Comparison of ENCODE assay signal across 10 cellular contexts in the genomic region with DNA sequence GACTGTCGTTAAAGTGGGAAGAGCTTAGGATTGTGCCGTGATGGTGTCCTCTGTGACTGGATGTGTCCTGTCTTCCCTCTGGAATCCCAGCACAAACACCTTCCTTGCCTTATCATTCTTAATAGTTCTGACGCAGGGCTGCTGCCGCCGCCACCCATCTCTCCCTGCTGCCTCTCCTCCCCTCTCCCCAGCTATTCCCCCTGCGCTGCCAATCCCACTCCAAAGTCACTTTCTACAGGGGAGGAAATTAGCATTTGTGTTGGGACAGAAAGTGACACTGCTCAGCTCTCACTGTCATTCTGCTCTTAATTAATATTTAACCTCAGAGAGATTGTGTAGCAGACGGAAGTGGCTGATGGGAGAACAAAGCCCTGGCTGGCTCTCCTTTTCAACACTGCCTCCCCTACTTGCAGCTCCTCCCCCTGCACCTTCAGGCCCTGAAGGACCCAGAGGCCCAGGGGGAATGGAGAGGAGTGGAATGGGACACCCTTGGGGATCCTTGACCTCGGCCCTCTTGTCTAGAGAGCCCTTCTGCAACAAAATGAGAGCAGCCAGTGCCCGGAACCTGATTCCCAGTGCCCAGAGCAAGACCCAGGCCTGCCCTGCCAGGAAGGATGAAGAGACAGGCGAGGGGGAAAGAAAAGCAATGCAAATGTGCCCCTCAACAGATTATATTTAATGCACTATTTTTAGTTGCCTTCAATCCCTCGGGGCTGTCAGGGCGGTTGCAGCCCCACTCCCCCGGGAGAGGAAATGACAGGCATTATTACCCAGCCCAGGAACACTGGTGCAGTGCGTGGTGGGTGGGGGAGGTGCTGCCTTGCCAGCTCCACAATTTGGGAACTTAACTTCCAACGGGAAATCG. TPM values are rescaled to one million over a fixed set of nuclear protein-coding genes. Genes with fewer than 3 reads are reported as not detected.
A peak's percentile ranks its signal among the peaks of the same experiment; 100 is the strongest.
DNase-seq lines count a peak whose midpoint lies in the region; ATAC-seq and TF ChIP-seq lines count a peak whose summit lies in the region.
"Had no signal": no experiment of that assay in that cellular context is flagged by ENCODE, and none has a peak within 500 bp of the region (broad histone marks: within the 10 kb centered on the region; RNA-seq: fewer than 3 reads in every experiment).

No MANE protein-coding gene starts in this region.

- no peak overlapping the region for H3K27ac ChIP-seq in right lobe of liver
- no peak overlapping the region for H3K27ac ChIP-seq in vagina
- H3K27ac ChIP-seq: skin epidermis had no signal

- WGBS in right lobe of liver (ENCODE audit: insufficient coverage, low coverage, low lambda C conversion rate, missing lambda C conversion rate) = 35% methylated on average over 9 of the region's 16 CpGs

- H3K9me3 ChIP-seq in right lobe of liver (no peaks in the 10 kb centered on the region), vagina (no peaks in the 10 kb centered on the region)

- intact Hi-C loops in right lobe of liver (cut with DNase I) = no loop called here
- intact Hi-C loops in vagina (cut with DNase I) = no loop called here

- ATAC-seq in GM21786 (IDR thresholded peaks at IDR 0.05; ENCODE audit: unreplicated experiment) = peak; percentile 96
- peak; percentile 66 to 91 (median 76) for ATAC-seq in right lobe of liver

- TF ChIP-seq POLR2A in right lobe of liver (IDR thresholded peaks at IDR 0.05) (no peak), vagina (IDR thresholded peaks at IDR 0.05) (no peak)

- in situ Hi-C loops in GM13977 (cut with MboI; ENCODE audit: low pct_unique_long_range_greater_than_20kb, low sequenced_read_pairs, unreplicated experiment) = no loop called here

- no peaks in the 10 kb centered on the region for H3K36me3 ChIP-seq in right lobe of liver
- H3K36me3 ChIP-seq in vagina = no peaks in the 10 kb centered on the region

- DNase-seq in GM13977 (ENCODE audit: low spot score) (peak; percentile 56), NAMALWA (ENCODE audit: low spot score) (peak; percentile 28), right lobe of liver (no peak), GM03348 (ENCODE audit: low spot score) (no peak), ureter (ENCODE audit: low spot score) (no peak), NCI-H2196 (lab: John Stamatoyannopoulos, UW; ENCODE audit: unreplicated experiment) (no peak), vagina (ENCODE audit: extremely low spot score in 2 of 2) (no peak)
- DNase-seq: activated naive CD8-positive, alpha-beta T cell treated with anti-CD3 and anti-CD28 coated beads, Interleukin-2, amount 10 ng/mL, durations not matched to agents 7 days and 5 days had no signal

- no peak for TF ChIP-seq CTCF in GM13977 (IDR thresholded peaks at IDR 0.05; ENCODE audit: extremely low read depth, insufficient read depth, missing control alignments)
- no peak for TF ChIP-seq CTCF in right lobe of liver (IDR thresholded peaks at IDR 0.05)
- TF ChIP-seq CTCF in vagina (IDR thresholded peaks at IDR 0.05) = no peak

- H3K27me3 ChIP-seq in right lobe of liver (no peaks in the 10 kb centered on the region), vagina (no peaks in the 10 kb centered on the region)

- H3K4me1 ChIP-seq in right lobe of liver = no peaks in the 10 kb centered on the region
- peaks cover 7% of the 10 kb centered on the region for H3K4me1 ChIP-seq in vagina

- no peak overlapping the region for H3K4me3 ChIP-seq in right lobe of liver
- no peak overlapping the region for H3K4me3 ChIP-seq in vagina
- H3K4me3 ChIP-seq: skin epidermis had no signal

RNA-seq across cellular contexts. Expression of gene NRGN, which starts 14.7 kb away (rescaled TPM):
- total RNA-seq in right lobe of liver (1 to 10 TPM in 3 of 6 experiments, under 1 TPM in 2, not detected in 1; 0.43 to 4.6 (median 1.4) TPM), ureter (6.1 TPM), vagina (0.98 TPM)

RNA-seq across cellular contexts. Expression of gene VSIG2, which starts 27.0 kb away (rescaled TPM):
- 1 to 10 TPM in 2 of 6 experiments, under 1 TPM in 3, not detected in 1; 0.68 to 1.4 (median 0.83) TPM for total RNA-seq in right lobe of liver
- 215 TPM for total RNA-seq in ureter
- 0.74 TPM for total RNA-seq in vagina

RNA-seq across cellular contexts. Expression of gene ESAM, which starts 37.0 kb away (rescaled TPM):
- total RNA-seq in right lobe of liver = 10 to 100 TPM in 3 of 6 experiments, 1 to 10 TPM in 3; 6.1 to 15.3 (median 9.7) TPM
- total RNA-seq in ureter = 34.4 TPM
- 34.9 TPM for total RNA-seq in vagina

RNA-seq across cellular contexts. Expression of gene SPA17, which starts 51.4 kb away (rescaled TPM):
- total RNA-seq in right lobe of liver = 1 to 10 TPM in 3 of 6 experiments, under 1 TPM in 3; 0.23 to 4.0 (median 1.2) TPM
- total RNA-seq in ureter = 6.3 TPM
- 1.7 TPM for total RNA-seq in vagina

RNA-seq across cellular contexts. Expression of gene SIAE, which starts 51.5 kb away (rescaled TPM):
- total RNA-seq in right lobe of liver = 10 to 100 TPM; 30.9 to 56.8 (median 35.6) TPM
- 38.8 TPM for total RNA-seq in ureter
- 10.6 TPM for total RNA-seq in vagina

Comparison
In these comparisons a context has a peak if more than half of its experiments do, and no peak if none do; other contexts are left out.
1. DNase-seq: peak in GM13977 (single experiment) and NAMALWA (single experiment); none in right lobe of liver (0 of 3), GM03348 (single experiment), ureter (single experiment), NCI-H2196 (single experiment) and vagina (0 of 2).
2. RNA of gene VSIG2, which starts 27.0 kb away (total RNA-seq): 215 TPM in ureter (single experiment); 0.68 to 1.4 TPM in right lobe of liver and 0.74 TPM in vagina (single experiment); every median in the first group is over 10 times any median in the second.